Comparison of ENCODE assay signal across 1 cellular context in the genomic region with DNA sequence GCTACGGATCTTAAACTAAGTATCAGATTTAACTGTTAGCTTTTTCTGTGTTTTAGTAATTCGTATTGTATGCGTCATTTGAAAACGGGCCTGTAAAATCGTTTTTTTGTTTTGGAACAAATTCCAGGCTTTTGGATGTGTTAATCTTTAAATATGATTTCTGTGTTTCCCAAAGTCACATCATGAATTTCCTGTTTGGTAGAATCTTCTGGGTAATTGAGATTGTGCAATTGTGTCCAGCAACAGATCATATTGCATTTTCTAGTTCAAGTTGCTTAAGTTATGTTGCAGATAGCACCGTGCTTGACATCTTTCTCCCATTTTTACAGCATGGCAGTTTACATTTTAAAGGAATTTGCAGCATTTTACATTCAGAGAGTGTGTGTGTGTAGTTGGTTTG.
TF ChIP-seq lines count a peak whose summit lies in the region.

No MANE protein-coding gene starts in this region.

TF ChIP-seq in K562, 482 proteins besides CTCF, POLR2A, EP300 and RAD21:
- TF ChIP-seq BCL6 (CRISPR knock-in tag; IDR thresholded peaks at IDR 0.05) (no peak), ARID2 (IDR thresholded peaks at IDR 0.05) (0 out of 2 replicates have a peak, but pooled peaks have one; percentile 16), NR2C2 (CRISPR knock-in tag; IDR thresholded peaks at IDR 0.05) (no peak), NR2C2 (tag; IDR thresholded peaks at IDR 0.05) (no peak), TEAD4 (IDR thresholded peaks at IDR 0.05; ENCODE audit: low read length) (peak; percentile 21; the same call in 1 of the 2 replicates), TEAD4 (CRISPR knock-in tag; IDR thresholded peaks at IDR 0.05; ENCODE audit: borderline replicate concordance) (no peak), BRD4 (IDR thresholded peaks at IDR 0.05) (0 out of 2 replicates have a peak, but pooled peaks have one; percentile 66), EP400 (IDR thresholded peaks at IDR 0.05) (peak; percentile 26; the same call in 1 of the 2 replicates), POLR2H (tag; IDR thresholded peaks at IDR 0.05; ENCODE audit: low read depth) (peak; percentile 62; the same call in 1 of the 2 replicates), CEBPG (CRISPR knock-in tag; IDR thresholded peaks at IDR 0.05) (peak; percentile 89), CEBPG (tag; conservative IDR thresholded peaks at IDR 0.05 in 1 of 2, IDR thresholded peaks at IDR 0.05 in 1 of 2) (peak; percentile 97 to 99), HDAC1 (IDR thresholded peaks at IDR 0.05) (peak in 1 of 2 experiments; percentile 13; a peak in 1 of 4 replicates), CEBPB (tag; IDR thresholded peaks at IDR 0.05) (peak; percentile 99), GTF2F1 (IDR thresholded peaks at IDR 0.05; ENCODE audit: low read depth, low read length) (no peak), BHLHE40 (IDR thresholded peaks at IDR 0.05; ENCODE audit: low read length) (no peak), ZNF766 (CRISPR knock-in tag; conservative IDR thresholded peaks at IDR 0.05) (no peak)
- TF ChIP-seq, protein P1, sequence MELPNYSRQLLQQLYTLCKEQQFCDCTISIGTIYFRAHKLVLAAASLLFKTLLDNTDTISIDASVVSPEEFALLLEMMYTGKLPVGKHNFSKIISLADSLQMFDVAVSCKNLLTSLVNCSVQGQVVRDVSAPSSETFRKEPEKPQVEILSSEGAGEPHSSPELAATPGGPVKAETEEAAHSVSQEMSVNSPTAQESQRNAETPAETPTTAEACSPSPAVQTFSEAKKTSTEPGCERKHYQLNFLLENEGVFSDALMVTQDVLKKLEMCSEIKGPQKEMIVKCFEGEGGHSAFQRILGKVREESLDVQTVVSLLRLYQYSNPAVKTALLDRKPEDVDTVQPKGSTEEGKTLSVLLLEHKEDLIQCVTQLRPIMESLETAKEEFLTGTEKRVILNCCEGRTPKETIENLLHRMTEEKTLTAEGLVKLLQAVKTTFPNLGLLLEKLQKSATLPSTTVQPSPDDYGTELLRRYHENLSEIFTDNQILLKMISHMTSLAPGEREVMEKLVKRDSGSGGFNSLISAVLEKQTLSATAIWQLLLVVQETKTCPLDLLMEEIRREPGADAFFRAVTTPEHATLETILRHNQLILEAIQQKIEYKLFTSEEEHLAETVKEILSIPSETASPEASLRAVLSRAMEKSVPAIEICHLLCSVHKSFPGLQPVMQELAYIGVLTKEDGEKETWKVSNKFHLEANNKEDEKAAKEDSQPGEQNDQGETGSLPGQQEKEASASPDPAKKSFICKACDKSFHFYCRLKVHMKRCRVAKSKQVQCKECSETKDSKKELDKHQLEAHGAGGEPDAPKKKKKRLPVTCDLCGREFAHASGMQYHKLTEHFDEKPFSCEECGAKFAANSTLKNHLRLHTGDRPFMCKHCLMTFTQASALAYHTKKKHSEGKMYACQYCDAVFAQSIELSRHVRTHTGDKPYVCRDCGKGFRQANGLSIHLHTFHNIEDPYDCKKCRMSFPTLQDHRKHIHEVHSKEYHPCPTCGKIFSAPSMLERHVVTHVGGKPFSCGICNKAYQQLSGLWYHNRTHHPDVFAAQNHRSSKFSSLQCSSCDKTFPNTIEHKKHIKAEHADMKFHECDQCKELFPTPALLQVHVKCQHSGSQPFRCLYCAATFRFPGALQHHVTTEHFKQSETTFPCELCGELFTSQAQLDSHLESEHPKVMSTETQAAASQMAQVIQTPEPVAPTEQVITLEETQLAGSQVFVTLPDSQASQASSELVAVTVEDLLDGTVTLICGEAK (IDR thresholded peaks at IDR 0.05) = peak; percentile 21; the same call in 1 of the 2 replicates
- TF ChIP-seq, protein P1 (CRISPR knock-in tag; IDR thresholded peaks at IDR 0.05) = no peak
- TF ChIP-seq, protein P2, sequence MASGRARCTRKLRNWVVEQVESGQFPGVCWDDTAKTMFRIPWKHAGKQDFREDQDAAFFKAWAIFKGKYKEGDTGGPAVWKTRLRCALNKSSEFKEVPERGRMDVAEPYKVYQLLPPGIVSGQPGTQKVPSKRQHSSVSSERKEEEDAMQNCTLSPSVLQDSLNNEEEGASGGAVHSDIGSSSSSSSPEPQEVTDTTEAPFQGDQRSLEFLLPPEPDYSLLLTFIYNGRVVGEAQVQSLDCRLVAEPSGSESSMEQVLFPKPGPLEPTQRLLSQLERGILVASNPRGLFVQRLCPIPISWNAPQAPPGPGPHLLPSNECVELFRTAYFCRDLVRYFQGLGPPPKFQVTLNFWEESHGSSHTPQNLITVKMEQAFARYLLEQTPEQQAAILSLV (tag; IDR thresholded peaks at IDR 0.05) = peak; percentile 76
TF ChIP-seq in K562: peak in this region for 10.
